Comparison of ENCODE assay signal across 10 cellular contexts in genomic region chr1:193123751-193124150, GRCh38. TPM values are rescaled to one million over a fixed set of nuclear protein-coding genes. Genes with fewer than 3 reads are reported as not detected.
DNase-seq lines count a peak whose midpoint lies in the region; ATAC-seq and TF ChIP-seq lines count a peak whose summit lies in the region.
"Had no signal": no experiment of that assay in that cellular context is flagged by ENCODE, and none has a peak within 500 bp of the region (broad histone marks: within the 10 kb centered on the region; RNA-seq: fewer than 3 reads in every experiment).

No MANE protein-coding gene starts in this region.

- no TSS peak for BruUV-seq in Panc1 (replicated peaks; lab: Mats Ljungman, UMichigan)

- H3K27ac Mint-ChIP-seq in T-helper 2 cell treated with Interferon-gamma antibody and Interleukin-4, amounts not matched to agents 5 μg/mL and 100 μg/mL, for 36 hours: peak overlapping the region; percentile 47
- no peak overlapping the region for H3K27ac Mint-ChIP-seq in endothelial cell (ENCODE audit: unreplicated experiment)

- H3K4me3 ChIP-seq in Panc1 (ENCODE audit: low read depth in 2 of 2, low read length in 2 of 2): peak overlapping the region; percentile 96 to 100
- H3K4me3 ChIP-seq in retinal pigment epithelial cell (ENCODE audit: low read length): peak overlapping the region; percentile 71

- peaks cover 34% of the 10 kb centered on the region for H3K4me1 Mint-ChIP-seq in T-helper 2 cell treated with Interferon-gamma antibody and Interleukin-4, amounts not matched to agents 5 μg/mL and 100 μg/mL, for 36 hours (ENCODE audit: low read depth)
- H3K4me1 Mint-ChIP-seq in endothelial cell (ENCODE audit: unreplicated experiment): peaks cover 11% of the 10 kb centered on the region

- peak overlapping the region; percentile 96 for H3K4me3 Mint-ChIP-seq in T-helper 2 cell treated with Interferon-gamma antibody and Interleukin-4, amounts not matched to agents 5 μg/mL and 100 μg/mL, for 36 hours
- H3K4me3 Mint-ChIP-seq in endothelial cell (ENCODE audit: unreplicated experiment): peak overlapping the region; percentile 74

- peak overlapping the region; percentile 98 for H3K27ac ChIP-seq in Panc1 (ENCODE audit: low read length)

- H3K36me3 ChIP-seq in Panc1 (ENCODE audit: control insufficient read depth, insufficient read depth, low read length): peaks cover 15% of the 10 kb centered on the region

- POLR2A ChIA-PET in Panc1 (lab: Charles Lee): no interaction called here

- no peaks in the 10 kb centered on the region for H3K9me3 Mint-ChIP-seq in T-helper 2 cell treated with Interferon-gamma antibody and Interleukin-4, amounts not matched to agents 5 μg/mL and 100 μg/mL, for 36 hours
- H3K9me3 Mint-ChIP-seq in endothelial cell (ENCODE audit: unreplicated experiment): no peaks in the 10 kb centered on the region

- peaks cover 17% of the 10 kb centered on the region for H3K4me1 ChIP-seq in Panc1 (ENCODE audit: control insufficient read depth, insufficient read depth, low read length)

- DNase-seq in T-helper 2 cell treated with Interferon-gamma antibody and Interleukin-4, amounts not matched to agents 5 μg/mL and 100 μg/mL, for 36 hours (ENCODE audit: low spot score): no peak
- no peak for DNase-seq in T-helper 2 cell
- no peak for DNase-seq in Panc1 (ENCODE audit: low read depth, low spot score)
- DNase-seq in endothelial cell (ENCODE audit: low spot score): no peak
- DNase-seq in retinal pigment epithelial cell (ENCODE audit: low read depth): no peak
- DNase-seq in NCI-H187 (lab: John Stamatoyannopoulos, UW): no peak
- no peak for DNase-seq in NCI-H128 (lab: John Stamatoyannopoulos, UW; ENCODE audit: unreplicated experiment)
- no peak for DNase-seq in stimulated activated CD4-positive, alpha-beta T cell treated with anti-CD3 and anti-CD28 coated beads, Interleukin-4, amount 100 ng/mL, for 4 hours
- DNase-seq: caudate nucleus, NCI-H1417 treated with DMSO at 0.1 percent for 48 hours had no signal

- H3K27me3 ChIP-seq in Panc1 (ENCODE audit: control insufficient read depth, insufficient read depth, low read length): no peaks in the 10 kb centered on the region

- TF ChIP-seq CTCF in Panc1 (IDR thresholded peaks at IDR 0.05) (no peak), endothelial cell (IDR thresholded peaks at IDR 0.05; ENCODE audit: unreplicated experiment) (no peak), retinal pigment epithelial cell (conservative IDR thresholded peaks at IDR 0.05; ENCODE audit: low read depth, low read length) (no peak)

- in situ Hi-C loops in Panc1 (cut with HindIII; ENCODE audit: low pct_unique_long_range_greater_than_20kb, low sequenced_read_pairs): no loop called here

- peaks cover 27% of the 10 kb centered on the region for H3K36me3 Mint-ChIP-seq in T-helper 2 cell treated with Interferon-gamma antibody and Interleukin-4, amounts not matched to agents 5 μg/mL and 100 μg/mL, for 36 hours (ENCODE audit: low read depth)
- no peaks in the 10 kb centered on the region for H3K36me3 Mint-ChIP-seq in endothelial cell (ENCODE audit: low read depth, unreplicated experiment)

- intact Hi-C loops in Panc1 (cut with micrococcal nuclease; ENCODE audit: unreplicated experiment): no loop called here

- CTCF ChIA-PET in Panc1 (lab: Charles Lee): no interaction called here

- H3K27me3 Mint-ChIP-seq in T-helper 2 cell treated with Interferon-gamma antibody and Interleukin-4, amounts not matched to agents 5 μg/mL and 100 μg/mL, for 36 hours (ENCODE audit: low read depth): peaks cover 4% of the 10 kb centered on the region
- no peaks in the 10 kb centered on the region for H3K27me3 Mint-ChIP-seq in endothelial cell (ENCODE audit: unreplicated experiment)

- H3K9me3 ChIP-seq in Panc1 (ENCODE audit: control insufficient read depth, insufficient read depth, low read depth, low read length): no peaks in the 10 kb centered on the region

- no peak for ATAC-seq in Panc1

RNA-seq across cellular contexts. Expression of gene CDC73, which starts 1.9 kb away (rescaled TPM):
- total RNA-seq in Panc1 (2021; ENCODE audit: unreplicated experiment) (78.2 TPM), endothelial cell (ENCODE audit: unreplicated experiment) (45.2 TPM)
- polyA plus RNA-seq in Panc1 (2012; ENCODE audit: insufficient read length): 36.0 TPM

RNA-seq across cellular contexts. Expression of gene GLRX2, which starts 18.5 kb away (rescaled TPM):
- total RNA-seq in Panc1 (2021; ENCODE audit: unreplicated experiment) (40.1 TPM), endothelial cell (ENCODE audit: unreplicated experiment) (11.0 TPM)
- polyA plus RNA-seq in Panc1 (2012; ENCODE audit: insufficient read length): 26.7 TPM
